In genomic region chr3:57872606-57873005, GRCh38 we compare ENCODE assay signal across 13 cellular contexts.
DNase-seq lines count a peak whose midpoint lies in the region; ATAC-seq and TF ChIP-seq lines count a peak whose summit lies in the region.
"Had no signal": no experiment of that assay in that cellular context is flagged by ENCODE, and none has a peak within 500 bp of the region (broad histone marks: within the 10 kb centered on the region; RNA-seq: fewer than 3 reads in every experiment).

No MANE protein-coding gene starts in this region.

- in situ Hi-C loops in GM23248 (cut with MboI) = no loop called here

- TF ChIP-seq RAD21 in SK-N-SH (IDR thresholded peaks at IDR 0.05; ENCODE audit: low read length) = no peak

- peak; percentile 8 for DNase-seq in GM23248
- peak; percentile 81 for DNase-seq in amniotic epithelial cell (ENCODE audit: low read depth)
- DNase-seq in choroid plexus epithelial cell (ENCODE audit: low read depth) = peak; percentile 62
- DNase-seq in mesothelial cell of epicardium (ENCODE audit: low spot score in 2 of 2, unreplicated experiment in 2 of 2) = no peak
- DNase-seq in GM19238 (ENCODE audit: insufficient read length, low spot score) = no peak
- no peak for DNase-seq in SK-N-SH
- no peak for DNase-seq in GOT3 (lab: John Stamatoyannopoulos, UW)
- DNase-seq: 8988T; CD4-positive, CD25-positive, alpha-beta regulatory T cell; DMS53 had no signal

- H3K36me3 ChIP-seq in GM23248 (ENCODE audit: low read depth) (no peaks in the 10 kb centered on the region), SK-N-SH (replicated peaks in 1 of 2; ENCODE audit: control insufficient read depth in 1 of 2, insufficient read depth in 2 of 2, low read length in 1 of 2) (peaks cover 0 to 26% of the 10 kb centered on the region in 2 experiments)

- H3K9me2 ChIP-seq in GM23248 (ENCODE audit: insufficient read depth) (no peaks in the 10 kb centered on the region), SK-N-SH (no peaks in the 10 kb centered on the region)

- H3K9ac ChIP-seq in GM23248 = no peak overlapping the region
- no peak overlapping the region for H3K9ac ChIP-seq in SK-N-SH
- H3K9ac ChIP-seq: BLaER1 treated with 17β-estradiol and CSF1 and Interleukin-3, amounts not matched to agents 10 nM and 100 nM had no signal

- no peaks in the 10 kb centered on the region for H3K4me1 Mint-ChIP-seq in mesothelial cell of epicardium
- H3K4me1 Mint-ChIP-seq: CD4-positive, CD25-positive, alpha-beta regulatory T cell had no signal

- H3K9me3 Mint-ChIP-seq in mesothelial cell of epicardium = no peaks in the 10 kb centered on the region
- H3K9me3 Mint-ChIP-seq: CD4-positive, CD25-positive, alpha-beta regulatory T cell had no signal

- no peaks in the 10 kb centered on the region for H3K79me2 ChIP-seq in GM23248 (ENCODE audit: insufficient read depth)
- H3K79me2 ChIP-seq in SK-N-SH (ENCODE audit: insufficient read depth) = no peaks in the 10 kb centered on the region

- TF ChIP-seq EP300 in SK-N-SH (IDR thresholded peaks at IDR 0.05; ENCODE audit: borderline replicate concordance in 1 of 2, low read depth in 1 of 2, low read length in 1 of 2) = no peak

- no peak overlapping the region for H3K27ac ChIP-seq in GM23248
- H3K27ac ChIP-seq in SK-N-SH (ENCODE audit: low read depth in 2 of 2, low read length in 1 of 2) = 0 out of 4 replicates have a peak overlapping the region, but pooled peaks of 1 of the 2 experiments have one; percentile 10
- H3K27ac ChIP-seq: BLaER1 treated with 17β-estradiol and CSF1 and Interleukin-3, amounts not matched to agents 10 nM and 100 nM had no signal

- no peaks in the 10 kb centered on the region for H3F3A ChIP-seq in GM23248 (ENCODE audit: insufficient read depth)
- H3F3A ChIP-seq in SK-N-SH (replicated peaks; ENCODE audit: insufficient read depth) = peaks cover 4% of the 10 kb centered on the region

- H3K4me3 Mint-ChIP-seq in mesothelial cell of epicardium = no peak overlapping the region
- H3K4me3 Mint-ChIP-seq: CD4-positive, CD25-positive, alpha-beta regulatory T cell had no signal

- H3K27me3 ChIP-seq in GM23248 (replicated peaks; ENCODE audit: insufficient read depth) (no peaks in the 10 kb centered on the region), SK-N-SH (ENCODE audit: insufficient read depth) (no peaks in the 10 kb centered on the region)
- H3K27me3 ChIP-seq: BLaER1 treated with 17β-estradiol and CSF1 and Interleukin-3, amounts not matched to agents 10 nM and 100 nM had no signal

- no peaks in the 10 kb centered on the region for H3K9me3 ChIP-seq in GM23248 (ENCODE audit: low read depth)
- no peaks in the 10 kb centered on the region for H3K9me3 ChIP-seq in SK-N-SH
- H3K9me3 ChIP-seq: BLaER1 treated with 17β-estradiol and CSF1 and Interleukin-3, amounts not matched to agents 10 nM and 100 nM; HAP-1 had no signal

- no peaks in the 10 kb centered on the region for H3K27me3 Mint-ChIP-seq in mesothelial cell of epicardium (ENCODE audit: low read depth)
- H3K27me3 Mint-ChIP-seq: CD4-positive, CD25-positive, alpha-beta regulatory T cell had no signal

- 85 to 90% methylated on average over 4 of the region's 4 CpGs for WGBS in GM23248 (ENCODE audit: low coverage in 1 of 2, low lambda C conversion rate in 2 of 2, missing lambda C conversion rate in 2 of 2), 2 experiments
- 85% methylated on average over 4 of the region's 4 CpGs for WGBS in SK-N-SH (ENCODE audit: low lambda C conversion rate)

- no peak overlapping the region for H3K4me2 ChIP-seq in GM23248 (ENCODE audit: unreplicated experiment)
- no peak overlapping the region for H3K4me2 ChIP-seq in SK-N-SH
- H3K4me2 ChIP-seq: BLaER1 treated with 17β-estradiol and CSF1 and Interleukin-3, amounts not matched to agents 10 nM and 100 nM had no signal

- H3K36me3 Mint-ChIP-seq in mesothelial cell of epicardium = peaks cover 29% of the 10 kb centered on the region

- H2AFZ ChIP-seq in GM23248 (no peak overlapping the region), SK-N-SH (ENCODE audit: low read depth) (no peak overlapping the region)

- POLR2A ChIA-PET in SK-N-SH (lab: Yijun Ruan, JAX) = no interaction called here

- H3K4me1 ChIP-seq in GM23248 (ENCODE audit: insufficient read depth) (no peaks in the 10 kb centered on the region), SK-N-SH (ENCODE audit: control insufficient read depth in 1 of 2, insufficient read depth in 2 of 2, low read depth in 1 of 2, low read length in 1 of 2) (no peaks in the 10 kb centered on the region)
- H3K4me1 ChIP-seq: BLaER1 treated with 17β-estradiol and CSF1 and Interleukin-3, amounts not matched to agents 10 nM and 100 nM; HAP-1 had no signal

- no peaks in the 10 kb centered on the region for H4K20me1 ChIP-seq in GM23248 (ENCODE audit: insufficient read depth)
- no peaks in the 10 kb centered on the region for H4K20me1 ChIP-seq in SK-N-SH (ENCODE audit: insufficient read depth)

- no peak overlapping the region for H3K4me3 ChIP-seq in GM23248
- no peak overlapping the region for H3K4me3 ChIP-seq in choroid plexus epithelial cell (ENCODE audit: low read depth, low read length)
- no peak overlapping the region for H3K4me3 ChIP-seq in SK-N-SH (ENCODE audit: low read depth in 2 of 2, low read length in 1 of 2)
- H3K4me3 ChIP-seq: BLaER1 treated with 17β-estradiol and CSF1 and Interleukin-3, amounts not matched to agents 10 nM and 100 nM; HAP-1 had no signal

- CTCF ChIA-PET in SK-N-SH (lab: Yijun Ruan, JAX) = no interaction called here

- TF ChIP-seq CTCF in choroid plexus epithelial cell (conservative IDR thresholded peaks at IDR 0.05; ENCODE audit: low read depth, low read length) = no peak
- no peak for TF ChIP-seq CTCF in mesothelial cell of epicardium (IDR thresholded peaks at IDR 0.05; ENCODE audit: unreplicated experiment)
- TF ChIP-seq CTCF in SK-N-SH (IDR thresholded peaks at IDR 0.05) = no peak

- peak overlapping the region; percentile 87 for H3K27ac Mint-ChIP-seq in mesothelial cell of epicardium
- H3K27ac Mint-ChIP-seq: CD4-positive, CD25-positive, alpha-beta regulatory T cell had no signal

- ATAC-seq in HG03175 (IDR thresholded peaks at IDR 0.05; ENCODE audit: unreplicated experiment) = no peak

TF ChIP-seq in SK-N-SH, 30 proteins besides CTCF, POLR2A, EP300 and RAD21:
- no peak for TF ChIP-seq FOXJ3 (CRISPR knock-in tag; IDR thresholded peaks at IDR 0.05)
- no peak for TF ChIP-seq RXRA (IDR thresholded peaks at IDR 0.05; ENCODE audit: borderline replicate concordance, low read depth)
- TF ChIP-seq YY1 (IDR thresholded peaks at IDR 0.05; ENCODE audit: low read depth) = no peak
- no peak for TF ChIP-seq USF2 (IDR thresholded peaks at IDR 0.05; ENCODE audit: borderline replicate concordance, low read depth, low read length)
- TF ChIP-seq NFIC (IDR thresholded peaks at IDR 0.05; ENCODE audit: borderline replicate concordance) = no peak
- TF ChIP-seq CHD2 (IDR thresholded peaks at IDR 0.05; ENCODE audit: low read length, partially characterized antibody) = no peak
- TF ChIP-seq ELF1 (IDR thresholded peaks at IDR 0.05) = no peak
- TF ChIP-seq FOXM1 (IDR thresholded peaks at IDR 0.05; ENCODE audit: low read depth) = no peak
- TF ChIP-seq MEF2A (IDR thresholded peaks at IDR 0.05; ENCODE audit: borderline replicate concordance, low read depth) = no peak
- TF ChIP-seq FOSL2 (IDR thresholded peaks at IDR 0.05; ENCODE audit: borderline replicate concordance, low read depth) = no peak
- TF ChIP-seq MXI1 (IDR thresholded peaks at IDR 0.05; ENCODE audit: low read depth, low read length) = no peak
- TF ChIP-seq, protein P1, sequence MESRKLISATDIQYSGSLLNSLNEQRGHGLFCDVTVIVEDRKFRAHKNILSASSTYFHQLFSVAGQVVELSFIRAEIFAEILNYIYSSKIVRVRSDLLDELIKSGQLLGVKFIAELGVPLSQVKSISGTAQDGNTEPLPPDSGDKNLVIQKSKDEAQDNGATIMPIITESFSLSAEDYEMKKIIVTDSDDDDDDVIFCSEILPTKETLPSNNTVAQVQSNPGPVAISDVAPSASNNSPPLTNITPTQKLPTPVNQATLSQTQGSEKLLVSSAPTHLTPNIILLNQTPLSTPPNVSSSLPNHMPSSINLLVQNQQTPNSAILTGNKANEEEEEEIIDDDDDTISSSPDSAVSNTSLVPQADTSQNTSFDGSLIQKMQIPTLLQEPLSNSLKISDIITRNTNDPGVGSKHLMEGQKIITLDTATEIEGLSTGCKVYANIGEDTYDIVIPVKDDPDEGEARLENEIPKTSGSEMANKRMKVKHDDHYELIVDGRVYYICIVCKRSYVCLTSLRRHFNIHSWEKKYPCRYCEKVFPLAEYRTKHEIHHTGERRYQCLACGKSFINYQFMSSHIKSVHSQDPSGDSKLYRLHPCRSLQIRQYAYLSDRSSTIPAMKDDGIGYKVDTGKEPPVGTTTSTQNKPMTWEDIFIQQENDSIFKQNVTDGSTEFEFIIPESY (IDR thresholded peaks at IDR 0.05; ENCODE audit: borderline replicate concordance, low read depth) = no peak
- TF ChIP-seq TCF12 (IDR thresholded peaks at IDR 0.05) = no peak
- no peak for TF ChIP-seq SMC3 (IDR thresholded peaks at IDR 0.05; ENCODE audit: low read depth, low read length)
- TF ChIP-seq TAF1 (IDR thresholded peaks at IDR 0.05; ENCODE audit: borderline replicate concordance, low read depth, low read length) = no peak
- no peak for TF ChIP-seq RCOR1 (IDR thresholded peaks at IDR 0.05; ENCODE audit: low read length)

Comparison
In these comparisons a context has a peak if more than half of its experiments do, and no peak if none do; other contexts are left out.
1. DNase-seq: peak in GM23248 (single experiment), amniotic epithelial cell (single experiment) and choroid plexus epithelial cell (single experiment); none in mesothelial cell of epicardium (0 of 2), GM19238 (single experiment), SK-N-SH (single experiment) and GOT3 (single experiment).